ENCODE assay signal across 15 cellular contexts in the genomic region with DNA sequence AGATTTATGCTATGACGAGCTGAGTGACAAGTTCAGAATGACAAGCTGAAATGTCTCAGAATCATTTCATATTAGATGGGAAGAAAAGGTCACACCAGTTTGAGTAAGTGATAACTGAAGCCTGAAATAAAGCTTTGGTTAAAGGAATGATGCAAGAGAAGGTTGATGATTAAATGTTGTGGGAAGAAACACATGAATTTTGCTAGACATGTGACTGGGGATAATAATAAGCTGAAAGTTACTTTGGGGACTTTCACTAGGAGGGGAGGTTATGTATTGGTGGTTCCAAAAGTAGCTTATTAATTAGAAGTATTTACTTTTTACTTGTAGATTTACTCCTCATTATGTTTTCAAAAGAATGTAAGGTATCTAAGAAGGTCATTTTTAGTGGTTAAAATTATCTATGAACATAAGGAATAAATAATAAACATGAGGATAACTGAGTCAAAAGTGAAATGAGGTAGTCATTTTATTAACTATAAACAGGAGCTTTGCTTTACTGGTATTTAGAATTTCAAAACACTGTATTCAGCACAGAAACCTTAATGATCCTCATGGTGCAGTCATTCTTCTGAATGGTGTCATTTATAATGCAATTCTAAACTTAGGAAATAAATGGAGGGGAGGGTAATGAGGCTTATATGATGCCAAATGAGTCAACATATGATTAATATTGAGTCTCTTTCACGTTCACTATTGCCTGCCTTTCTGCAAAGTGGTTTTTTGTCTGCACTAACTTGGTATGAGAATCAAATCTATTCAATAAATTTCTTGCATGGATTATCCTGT.
A peak's percentile ranks its signal among the peaks of the same experiment; 100 is the strongest.
DNase-seq lines count a peak whose midpoint lies in the region; ATAC-seq and TF ChIP-seq lines count a peak whose summit lies in the region.
"Had no signal": no experiment of that assay in that cellular context is flagged by ENCODE, and none has a peak within 500 bp of the region (broad histone marks: within the 10 kb centered on the region; RNA-seq: fewer than 3 reads in every experiment).

No MANE protein-coding gene starts in this region.

- peak; percentile 58 for DNase-seq in GM04504 (ENCODE audit: low read depth)
- peak; percentile 90 for DNase-seq in HCEC 1CT
- DNase-seq in RPMI7951 (ENCODE audit: low read depth) = peak; percentile 0
- DNase-seq in kidney epithelial cell (ENCODE audit: low read depth) = peak; percentile 14
- no peak for DNase-seq in NCI-H1048 (lab: John Stamatoyannopoulos, UW)
- DNase-seq in anterior cingulate cortex (lab: John Stamatoyannopoulos, UW) = no peak
- no peak for DNase-seq in activated CD4-positive, alpha-beta T cell treated with anti-CD3 and anti-CD28 coated beads, Interleukin-2, amount 50 U/mL, for 4 hours
- DNase-seq: adrenal gland; CD4-positive, alpha-beta T cell; Kasumi-1; naive B cell; NCI-H2107; RPMI8226; trophoblast cell had no signal

- no peaks in the 10 kb centered on the region for H3K36me3 ChIP-seq in kidney epithelial cell (ENCODE audit: control insufficient read depth, insufficient read depth, low read length)
- H3K36me3 ChIP-seq: adrenal gland had no signal

- no peak for ATAC-seq in HG02798 (IDR thresholded peaks at IDR 0.05; ENCODE audit: poor library complexity, unreplicated experiment)

- no peak for TF ChIP-seq CTCF in kidney epithelial cell (IDR thresholded peaks at IDR 0.05; ENCODE audit: insufficient read depth, low read length, poor library complexity, severe bottlenecking)

- H3K27me3 ChIP-seq in kidney epithelial cell (ENCODE audit: control insufficient read depth, insufficient read depth, low read length) = no peaks in the 10 kb centered on the region
- H3K27me3 ChIP-seq: adrenal gland had no signal

- no peak overlapping the region for H3K4me3 ChIP-seq in kidney epithelial cell (ENCODE audit: low read depth, low read length)
- H3K4me3 ChIP-seq: adrenal gland had no signal

Comparison
In these comparisons a context has a peak if more than half of its experiments do, and no peak if none do; other contexts are left out.
1. DNase-seq: peak in GM04504 (single experiment), HCEC 1CT (single experiment), RPMI7951 (single experiment) and kidney epithelial cell (single experiment); none in NCI-H1048 (single experiment), anterior cingulate cortex (0 of 58) and activated CD4-positive, alpha-beta T cell treated with anti-CD3 and anti-CD28 coated beads, Interleukin-2, amount 50 U/mL, for 4 hours (0 of 2).